8 cellular contexts compared by ENCODE assay signal in genomic region chr17:29390856-29391631, GRCh38. TPM values are rescaled to one million over a fixed set of nuclear protein-coding genes. Genes with fewer than 3 reads are reported as not detected.
DNase-seq lines count a peak whose midpoint lies in the region; ATAC-seq and TF ChIP-seq lines count a peak whose summit lies in the region.

No MANE protein-coding gene starts in this region.

- peak overlapping the region; percentile 100 for H3K4me2 ChIP-seq in Karpas-422 (ENCODE audit: low read depth, low read length, poor library complexity, severe bottlenecking)

- H3K27ac ChIP-seq in Karpas-422 (ENCODE audit: low read length) = peak overlapping the region; percentile 57
- H3K27ac ChIP-seq in WERI-Rb-1 = peak overlapping the region; percentile 99
- peak overlapping the region; percentile 72 for H3K27ac ChIP-seq in epithelial cell of prostate
- H3K27ac ChIP-seq in urinary bladder (ENCODE audit: low read depth) = no peak overlapping the region

- ATAC-seq in GM19025 (IDR thresholded peaks at IDR 0.05; ENCODE audit: low read depth, unreplicated experiment) = peak; percentile 19
- ATAC-seq in mucosa of descending colon = peak; percentile 32
- ATAC-seq in HG02884 (IDR thresholded peaks at IDR 0.05; ENCODE audit: unreplicated experiment) = no peak

- peak overlapping the region; percentile 86 for H3K9ac ChIP-seq in Karpas-422 (ENCODE audit: low read length)

- H3K4me3 ChIP-seq in Karpas-422 (ENCODE audit: low read length) (peak overlapping the region; percentile 97), WERI-Rb-1 (ENCODE audit: low read depth, low read length) (peak overlapping the region; percentile 77), mucosa of descending colon (peak overlapping the region; percentile 95), urinary bladder (ENCODE audit: low read depth, low read length) (peak overlapping the region; percentile 99)

- H3K4me1 ChIP-seq in Karpas-422 (ENCODE audit: low read length) = peaks cover 31% of the 10 kb centered on the region
- H3K4me1 ChIP-seq in mucosa of descending colon (ENCODE audit: low read depth) = peaks cover 17% of the 10 kb centered on the region
- H3K4me1 ChIP-seq in urinary bladder (ENCODE audit: insufficient read depth) = no peaks in the 10 kb centered on the region

- peaks cover 57% of the 10 kb centered on the region for H3K79me2 ChIP-seq in Karpas-422 (ENCODE audit: low read length)

- H3K9me2 ChIP-seq in Karpas-422 (replicated peaks; ENCODE audit: insufficient read depth, low read length) = no peaks in the 10 kb centered on the region

- H3K27me3 ChIP-seq in Karpas-422 (ENCODE audit: low read length) = no peaks in the 10 kb centered on the region
- no peaks in the 10 kb centered on the region for H3K27me3 ChIP-seq in WERI-Rb-1 (ENCODE audit: insufficient read depth, low read depth, severe bottlenecking)

- intact Hi-C loops in mucosa of descending colon (cut with DNase I, micrococcal nuclease) = no loop called here

- TF ChIP-seq CTCF in WERI-Rb-1 (IDR thresholded peaks at IDR 0.05; ENCODE audit: low read depth, low read length) (no peak), mucosa of descending colon (IDR thresholded peaks at IDR 0.05) (no peak)

- H4K20me1 ChIP-seq in Karpas-422 (ENCODE audit: insufficient read depth, low read depth, low read length) = peaks cover 7% of the 10 kb centered on the region; the same call in 1 of the 2 replicates

- H3K36me3 ChIP-seq in Karpas-422 (ENCODE audit: insufficient read depth, low read length) (peaks cover 4% of the 10 kb centered on the region; the same call in 1 of the 2 replicates), WERI-Rb-1 (peaks cover 9% of the 10 kb centered on the region), mucosa of descending colon (ENCODE audit: low read depth) (no peaks in the 10 kb centered on the region), urinary bladder (ENCODE audit: insufficient read depth) (no peaks in the 10 kb centered on the region)

- WGBS in urinary bladder = under 1% methylated on average over 28 of the region's 28 CpGs

- DNase-seq in Ammon's horn (ENCODE audit: low spot score) = peak; percentile 54
- peak; percentile 55 for DNase-seq in Karpas-422
- DNase-seq in WERI-Rb-1 = peak; percentile 29
- no peak for DNase-seq in epithelial cell of prostate (ENCODE audit: low read depth, low spot score)
- peak; percentile 27 to 62 (median 59) for DNase-seq in mucosa of descending colon

- H2AFZ ChIP-seq in Karpas-422 (ENCODE audit: low read length) = no peak overlapping the region

- H3K9me3 ChIP-seq in Karpas-422 (ENCODE audit: low read length) (no peaks in the 10 kb centered on the region), WERI-Rb-1 (ENCODE audit: severe bottlenecking) (no peaks in the 10 kb centered on the region), mucosa of descending colon (no peaks in the 10 kb centered on the region)

RNA-seq across cellular contexts. Expression of gene TAOK1, which starts 0.9 kb away (rescaled TPM):
- total RNA-seq in Karpas-422 (2014; rRNA removed; shearing (Covaris generic); ENCODE audit: low replicate concordance) = 39.6 and 47.5 TPM in 2 replicates
- total RNA-seq in mucosa of descending colon (10 to 100 TPM; 50.0 to 76.3 (median 52.1) TPM), urinary bladder (96.9 TPM)
- polyA plus RNA-seq in urinary bladder = 16.8 TPM
